In genomic region chr6:31353508-31353907, GRCh38 we compare ENCODE assay signal across 15 cellular contexts. TPM values are rescaled to one million over a fixed set of nuclear protein-coding genes. Genes with fewer than 3 reads are reported as not detected.
DNase-seq lines count a peak whose midpoint lies in the region; ATAC-seq and TF ChIP-seq lines count a peak whose summit lies in the region.
"Had no signal": no experiment of that assay in that cellular context is flagged by ENCODE, and none has a peak within 500 bp of the region (broad histone marks: within the 10 kb centered on the region; RNA-seq: fewer than 3 reads in every experiment).

No MANE protein-coding gene starts in this region.

- no peak for TF ChIP-seq CTCF in nephron (IDR thresholded peaks at IDR 0.05; ENCODE audit: unreplicated experiment in 3 of 3)

- peaks cover 58% of the 10 kb centered on the region for H3K4me1 Mint-ChIP-seq in activated T-cell treated with anti-CD3 and anti-CD28 coated beads, Interleukin-2, amount 50 U/mL, for 4 hours (ENCODE audit: low read depth)
- no peaks in the 10 kb centered on the region for H3K4me1 Mint-ChIP-seq in nephron

- no peaks in the 10 kb centered on the region for H3K9me3 Mint-ChIP-seq in activated T-cell treated with anti-CD3 and anti-CD28 coated beads, Interleukin-2, amount 50 U/mL, for 4 hours
- no peaks in the 10 kb centered on the region for H3K9me3 Mint-ChIP-seq in activated naive CD4-positive, alpha-beta T cell treated with anti-CD3 and anti-CD28 coated beads, Interleukin-2, amount 50 U/mL, for 72 hours
- H3K9me3 Mint-ChIP-seq in nephron = no peaks in the 10 kb centered on the region
- H3K9me3 Mint-ChIP-seq: neural progenitor cell had no signal

- peaks cover 36% of the 10 kb centered on the region for H3K36me3 Mint-ChIP-seq in activated T-cell treated with anti-CD3 and anti-CD28 coated beads, Interleukin-2, amount 50 U/mL, for 4 hours (ENCODE audit: insufficient read depth)
- peaks cover 35 to 42% of the 10 kb centered on the region in 2 donors for H3K36me3 Mint-ChIP-seq in activated naive CD4-positive, alpha-beta T cell treated with anti-CD3 and anti-CD28 coated beads, Interleukin-2, amount 50 U/mL, for 72 hours
- H3K36me3 Mint-ChIP-seq in nephron (ENCODE audit: low read depth) = no peaks in the 10 kb centered on the region

- H3K4me3 Mint-ChIP-seq in activated T-cell treated with anti-CD3 and anti-CD28 coated beads, Interleukin-2, amount 50 U/mL, for 4 hours = peak overlapping the region; percentile 96
- peak overlapping the region; percentile 16 to 49 (median 19) for H3K4me3 Mint-ChIP-seq in nephron
- H3K4me3 Mint-ChIP-seq: neural progenitor cell had no signal

- no peaks in the 10 kb centered on the region for H3F3A ChIP-seq in GM23248 (ENCODE audit: insufficient read depth)

- H3K4me3 ChIP-seq in GM23248 = no peak overlapping the region
- H3K4me3 ChIP-seq: cardiac muscle cell, neural progenitor cell had no signal

- H3K9ac ChIP-seq in GM23248 = no peak overlapping the region
- H3K9ac ChIP-seq: neural progenitor cell had no signal

- no peak overlapping the region for H2AFZ ChIP-seq in GM23248
- H2AFZ ChIP-seq: neural progenitor cell had no signal

- H3K27ac Mint-ChIP-seq in activated naive CD4-positive, alpha-beta T cell treated with anti-CD3 and anti-CD28 coated beads, Interleukin-2, amount 50 U/mL, for 72 hours = peak overlapping the region; percentile 81 to 98
- H3K27ac Mint-ChIP-seq in nephron = no peak overlapping the region
- H3K27ac Mint-ChIP-seq: neural progenitor cell had no signal

- H3K9me3 ChIP-seq in GM23248 (ENCODE audit: low read depth) = no peaks in the 10 kb centered on the region
- H3K9me3 ChIP-seq: right atrium auricular region, transverse colon had no signal

- peaks cover 1% of the 10 kb centered on the region; the same call in 1 of the 2 replicates for H3K27me3 ChIP-seq in GM23248 (replicated peaks; ENCODE audit: insufficient read depth)
- H3K27me3 ChIP-seq: right atrium auricular region, transverse colon had no signal

- H3K27me3 Mint-ChIP-seq in activated T-cell treated with anti-CD3 and anti-CD28 coated beads, Interleukin-2, amount 50 U/mL, for 4 hours (ENCODE audit: low read depth) = no peaks in the 10 kb centered on the region
- peaks cover 90% of the 10 kb centered on the region for H3K27me3 Mint-ChIP-seq in nephron (ENCODE audit: low read depth)

- H3K9me2 ChIP-seq in GM23248 (ENCODE audit: insufficient read depth) = no peaks in the 10 kb centered on the region

- H3K36me3 ChIP-seq in GM23248 (ENCODE audit: low read depth) = no peaks in the 10 kb centered on the region
- H3K36me3 ChIP-seq: cardiac muscle cell, neural progenitor cell had no signal

- in situ Hi-C loops in GM23248 (cut with MboI) = no loop called here

- no peak overlapping the region for H3K27ac ChIP-seq in GM23248
- H3K27ac ChIP-seq: cardiac muscle cell, neural progenitor cell, right atrium auricular region, transverse colon had no signal

- TF ChIP-seq POLR2A in GM15510 (IDR thresholded peaks at IDR 0.05; ENCODE audit: borderline replicate concordance, extremely low read depth, insufficient read length) = peak; percentile 15

- H4K20me1 ChIP-seq in GM23248 (ENCODE audit: insufficient read depth) = no peaks in the 10 kb centered on the region

- no peak overlapping the region for H3K4me2 ChIP-seq in GM23248 (ENCODE audit: unreplicated experiment)
- H3K4me2 ChIP-seq: neural progenitor cell had no signal

- no peak for DNase-seq in activated T-cell treated with anti-CD3 and anti-CD28 coated beads, Interleukin-2, amount 50 U/mL, for 4 hours
- DNase-seq in activated T-cell treated with anti-CD3 and anti-CD28 coated beads, Interleukin-2, amount 50 U/mL, for 1 hour = no peak
- no peak for DNase-seq in activated naive CD4-positive, alpha-beta T cell treated with anti-CD3 and anti-CD28 coated beads, Interleukin-2, amount 50 U/mL, for 72 hours (ENCODE audit: low spot score in 2 of 2)
- no peak for DNase-seq in GM23248
- DNase-seq in retina = no peak
- no peak for DNase-seq in stimulated activated CD4-positive, alpha-beta T cell treated with anti-CD3 and anti-CD28 coated beads, Interleukin-2, amount 100 ng/mL, for 48 hours
- DNase-seq: GOT3, RPMI8226, transverse colon had no signal

- WGBS in GM23248 (ENCODE audit: low coverage in 1 of 2, low lambda C conversion rate in 2 of 2, missing lambda C conversion rate in 2 of 2), 2 experiments = 61 to 63% methylated on average over 5 of the region's 5 CpGs

- no peaks in the 10 kb centered on the region for H3K4me1 ChIP-seq in GM23248 (ENCODE audit: insufficient read depth)
- H3K4me1 ChIP-seq: neural progenitor cell had no signal

- no peaks in the 10 kb centered on the region for H3K79me2 ChIP-seq in GM23248 (ENCODE audit: insufficient read depth)

- no peak for ATAC-seq in activated T-cell treated with anti-CD3 and anti-CD28 coated beads, Interleukin-2, amount 50 U/mL, for 4 hours
- ATAC-seq in activated naive CD4-positive, alpha-beta T cell treated with anti-CD3 and anti-CD28 coated beads, Interleukin-2, amount 50 U/mL, for 72 hours = no peak
- ATAC-seq: left lobe of liver had no signal

RNA-seq across cellular contexts. Expression of gene HLA-B, which starts 3.5 kb away (rescaled TPM):
- total RNA-seq in activated T-cell treated with anti-CD3 and anti-CD28 coated beads, Interleukin-2, amount 50 U/mL, for 4 hours = 1,000 to 10,000 TPM; 3,478 to 5,156 (median 4,066) TPM
- 1,000 to 10,000 TPM; 2,668 to 4,981 TPM for total RNA-seq in activated naive CD4-positive, alpha-beta T cell treated with anti-CD3 and anti-CD28 coated beads, Interleukin-2, amount 50 U/mL, for 72 hours
- 65.6 and 87.9 TPM in 2 replicates for total RNA-seq in GM23248 (2014; rRNA removed; shearing (Covaris generic))
- 186 and 192 TPM in 2 replicates for polyA plus RNA-seq in GM23248 (2016; fragmentation: Nextera tagmentation; extraction: Ambion mirVana)

RNA-seq across cellular contexts. Expression of gene MICA, which starts 49.9 kb away (rescaled TPM):
- 1 to 10 TPM; 4.0 to 6.4 (median 4.7) TPM for total RNA-seq in activated T-cell treated with anti-CD3 and anti-CD28 coated beads, Interleukin-2, amount 50 U/mL, for 4 hours
- total RNA-seq in activated naive CD4-positive, alpha-beta T cell treated with anti-CD3 and anti-CD28 coated beads, Interleukin-2, amount 50 U/mL, for 72 hours = 10 to 100 TPM; 11.0 to 24.2 TPM
- 24.0 and 42.6 TPM in 2 replicates for total RNA-seq in GM23248 (2014; rRNA removed; shearing (Covaris generic))
- 36.9 and 38.0 TPM in 2 replicates for polyA plus RNA-seq in GM23248 (2016; fragmentation: Nextera tagmentation; extraction: Ambion mirVana)

Comparison
In these comparisons a context has a peak if more than half of its experiments do, and no peak if none do; other contexts are left out.
1. H3K27ac Mint-ChIP-seq: peak in activated naive CD4-positive, alpha-beta T cell treated with anti-CD3 and anti-CD28 coated beads, Interleukin-2, amount 50 U/mL, for 72 hours (2 of 2); none in nephron (0 of 3).
2. RNA of gene HLA-B, which starts 3.5 kb away (total RNA-seq): 2,668 to 4,981 TPM in activated naive CD4-positive, alpha-beta T cell treated with anti-CD3 and anti-CD28 coated beads, Interleukin-2, amount 50 U/mL, for 72 hours and 3,478 to 5,156 TPM in activated T-cell treated with anti-CD3 and anti-CD28 coated beads, Interleukin-2, amount 50 U/mL, for 4 hours; 65.6 to 87.9 TPM in GM23248; every median in the first group is over 10 times any median in the second.